ENCODE assay signal across 25 cellular contexts in genomic region chr1:22123901-22124404, GRCh38. TPM values are rescaled to one million over a fixed set of nuclear protein-coding genes. Genes with fewer than 3 reads are reported as not detected.
DNase-seq lines count a peak whose midpoint lies in the region; ATAC-seq and TF ChIP-seq lines count a peak whose summit lies in the region.
"Had no signal": no experiment of that assay in that cellular context is flagged by ENCODE, and none has a peak within 500 bp of the region (broad histone marks: within the 10 kb centered on the region; RNA-seq: fewer than 3 reads in every experiment).

No MANE protein-coding gene starts in this region.

- H3K36me3 ChIP-seq in CD4-positive, CD25-positive, alpha-beta regulatory T cell (ENCODE audit: control insufficient read depth, insufficient read depth, low read length) = peaks cover 4% of the 10 kb centered on the region
- H3K36me3 ChIP-seq in H7 (replicated peaks; ENCODE audit: control insufficient read depth, insufficient read depth, low read length) (no peaks in the 10 kb centered on the region), endodermal cell (ENCODE audit: control insufficient read depth, insufficient read depth, low read length) (peaks cover 18% of the 10 kb centered on the region), trophoblast cell (ENCODE audit: control insufficient read depth in 1 of 2, insufficient read depth in 2 of 2, low read length in 2 of 2) (peaks cover 23 to 26% of the 10 kb centered on the region in 2 experiments)

- H3K27ac ChIP-seq in CD4-positive, CD25-positive, alpha-beta regulatory T cell (ENCODE audit: insufficient read depth, low read length, poor library complexity, severe bottlenecking) = no peak overlapping the region
- no peak overlapping the region for H3K27ac ChIP-seq in endodermal cell (ENCODE audit: low read depth, low read length)
- no peak overlapping the region for H3K27ac ChIP-seq in trophoblast cell (ENCODE audit: low read depth, low read length)
- H3K27ac ChIP-seq: BLaER1 treated with 17β-estradiol and CSF1 and Interleukin-3, amounts not matched to agents 10 nM and 100 nM; KMS-11; Peyer's patch; SK-N-MC had no signal

- H2AFZ ChIP-seq in trophoblast cell (ENCODE audit: insufficient read depth, low read length, poor library complexity) = no peak overlapping the region

- no peak overlapping the region for H3K4me3 Mint-ChIP-seq in CD4-positive, CD25-positive, alpha-beta regulatory T cell
- H3K4me3 Mint-ChIP-seq in endodermal cell = no peak overlapping the region
- no peak overlapping the region for H3K4me3 Mint-ChIP-seq in CD14-positive monocyte
- H3K4me3 Mint-ChIP-seq: CD8-positive, alpha-beta memory T cell had no signal

- peak overlapping the region; percentile 12 for H2BK120ac ChIP-seq in trophoblast cell (ENCODE audit: insufficient read depth, low read length, poor library complexity)

- H3K9me3 ChIP-seq in CD4-positive, CD25-positive, alpha-beta regulatory T cell (ENCODE audit: control insufficient read depth in 2 of 2, low read length in 2 of 2) = no peaks in the 10 kb centered on the region
- H3K9me3 ChIP-seq in endodermal cell (ENCODE audit: control insufficient read depth, low read length) (no peaks in the 10 kb centered on the region), trophoblast cell (ENCODE audit: insufficient read depth, low read depth, low read length) (no peaks in the 10 kb centered on the region)
- H3K9me3 ChIP-seq: BLaER1 treated with 17β-estradiol and CSF1 and Interleukin-3, amounts not matched to agents 10 nM and 100 nM; Peyer's patch had no signal

- no peaks in the 10 kb centered on the region for H3K27me3 Mint-ChIP-seq in CD4-positive, CD25-positive, alpha-beta regulatory T cell
- no peaks in the 10 kb centered on the region for H3K27me3 Mint-ChIP-seq in endodermal cell (ENCODE audit: insufficient read depth)
- peaks cover 0 to 2% (median 1%) of the 10 kb centered on the region in 3 donors for H3K27me3 Mint-ChIP-seq in CD14-positive monocyte (ENCODE audit: low read depth in 3 of 3)
- H3K27me3 Mint-ChIP-seq: CD8-positive, alpha-beta memory T cell had no signal

- peak overlapping the region in 2 of 3 donors; percentile 52 to 71 for H3K27ac Mint-ChIP-seq in CD4-positive, CD25-positive, alpha-beta regulatory T cell
- H3K27ac Mint-ChIP-seq in endodermal cell = peak overlapping the region; percentile 73
- no peak overlapping the region for H3K27ac Mint-ChIP-seq in CD14-positive monocyte

- no peaks in the 10 kb centered on the region for H3K9me3 Mint-ChIP-seq in CD4-positive, CD25-positive, alpha-beta regulatory T cell
- H3K9me3 Mint-ChIP-seq in endodermal cell = no peaks in the 10 kb centered on the region
- peaks cover 0 to under 1% (median 0%) of the 10 kb centered on the region in 7 donors for H3K9me3 Mint-ChIP-seq in CD14-positive monocyte
- H3K9me3 Mint-ChIP-seq: CD8-positive, alpha-beta memory T cell had no signal

- H3K18ac ChIP-seq in trophoblast cell (ENCODE audit: low read length) = peak overlapping the region; percentile 25

- peaks cover 9% of the 10 kb centered on the region for H3K36me3 Mint-ChIP-seq in CD4-positive, CD25-positive, alpha-beta regulatory T cell
- peaks cover 6% of the 10 kb centered on the region for H3K36me3 Mint-ChIP-seq in endodermal cell (ENCODE audit: low read depth)
- H3K36me3 Mint-ChIP-seq in CD14-positive monocyte = peaks cover 13 to 17% of the 10 kb centered on the region in 2 donors

- H4K8ac ChIP-seq in trophoblast cell (ENCODE audit: low read depth, low read length) = no peak overlapping the region

- H2BK5ac ChIP-seq in trophoblast cell (ENCODE audit: low read depth, low read length, poor library complexity) = no peak overlapping the region

- H3K4ac ChIP-seq in trophoblast cell (ENCODE audit: low read depth, low read length) = no peak overlapping the region

- no peak overlapping the region for H4K12ac ChIP-seq in trophoblast cell (ENCODE audit: low read depth, low read length)

- no peak for DNase-seq in CD4-positive, CD25-positive, alpha-beta regulatory T cell
- DNase-seq in H7 (peak; percentile 47), endodermal cell (no peak), trophoblast cell (no peak), NK-92 (lab: John Stamatoyannopoulos, UW; ENCODE audit: unreplicated experiment) (no peak), GM13977 (ENCODE audit: low spot score) (no peak), CD14-positive monocyte (ENCODE audit: low spot score) (no peak)
- DNase-seq: AML-193, Calu3, DMS153, DND-41, GOT3, HCEC 1CT, IMR-90, MM.1S, NCI-H2029 treated with DMSO at 0.1 percent for 48 hours, NCI-H446 treated with DMSO at 0.1 percent for 48 hours, NCI-H526, Peyer's patch, SIG-M5 had no signal

- peak overlapping the region; percentile 21 for H3K14ac ChIP-seq in trophoblast cell (ENCODE audit: low read length)

- WGBS in endodermal cell (ENCODE audit: insufficient coverage in 1 of 2, insufficient read length in 1 of 2), 2 experiments = 90 to 96% methylated on average over 2 to 9 of the region's 9 CpGs
- no CpG with 5 or more reads among the region's 9 CpGs for WGBS in trophoblast cell (ENCODE audit: extremely low coverage, insufficient coverage, insufficient read length)

- no peak overlapping the region for H3K9ac ChIP-seq in endodermal cell (ENCODE audit: extremely low read depth, low read length, poor library complexity, severe bottlenecking)
- H3K9ac ChIP-seq in trophoblast cell (ENCODE audit: low read length) = no peak overlapping the region
- H3K9ac ChIP-seq: BLaER1 treated with 17β-estradiol and CSF1 and Interleukin-3, amounts not matched to agents 10 nM and 100 nM; KMS-11 had no signal

- peak overlapping the region; percentile 7 for H4K91ac ChIP-seq in trophoblast cell (ENCODE audit: low read depth, low read length)

- H3K79me2 ChIP-seq in trophoblast cell (ENCODE audit: control insufficient read depth, insufficient read depth, low read length, poor library complexity) = peaks cover 5% of the 10 kb centered on the region

- peaks cover 0 to 7% (median 4%) of the 10 kb centered on the region in 4 donors for H3K4me1 Mint-ChIP-seq in CD4-positive, CD25-positive, alpha-beta regulatory T cell
- H3K4me1 Mint-ChIP-seq in endodermal cell (peaks cover 25% of the 10 kb centered on the region), CD14-positive monocyte (peaks cover 12% of the 10 kb centered on the region)

- intact Hi-C loops in CD14-positive monocyte (cut with micrococcal nuclease) = loop anchor here in 1 of 2 donors (10.0 kb wide), 1 partner anchor 521 kb away; the partner anchor contains the start of gene C1QC

- H3K27me3 ChIP-seq in CD4-positive, CD25-positive, alpha-beta regulatory T cell (ENCODE audit: control insufficient read depth, insufficient read depth, low read length) = no peaks in the 10 kb centered on the region
- H3K27me3 ChIP-seq in H7 (ENCODE audit: control insufficient read depth, insufficient read depth, low read length) = no peaks in the 10 kb centered on the region
- H3K27me3 ChIP-seq in endodermal cell (ENCODE audit: control insufficient read depth, insufficient read depth, low read length, poor library complexity, severe bottlenecking) = no peaks in the 10 kb centered on the region
- H3K27me3 ChIP-seq in trophoblast cell (ENCODE audit: insufficient read depth, low read length) = no peaks in the 10 kb centered on the region
- H3K27me3 ChIP-seq: BLaER1 treated with 17β-estradiol and CSF1 and Interleukin-3, amounts not matched to agents 10 nM and 100 nM; Peyer's patch had no signal

- H2AK5ac ChIP-seq in trophoblast cell (ENCODE audit: low read length) = no peak overlapping the region

- in situ Hi-C loops in GM13977 (cut with MboI; ENCODE audit: low pct_unique_long_range_greater_than_20kb, low sequenced_read_pairs, unreplicated experiment) = loop anchor here (25.0 kb wide), 1 partner anchor 288 kb away; no protein-coding TSS in a partner anchor

- H3K23ac ChIP-seq in trophoblast cell (ENCODE audit: low read length) = no peak overlapping the region

- no peak for ATAC-seq in CD4-positive, CD25-positive, alpha-beta regulatory T cell (ENCODE audit: low read depth in 2 of 2)
- no peak for ATAC-seq in GM19035 (IDR thresholded peaks at IDR 0.05; ENCODE audit: unreplicated experiment)

- TF ChIP-seq CTCF in endodermal cell (conservative IDR thresholded peaks at IDR 0.05) (no peak), GM13977 (IDR thresholded peaks at IDR 0.05; ENCODE audit: extremely low read depth, insufficient read depth, missing control alignments) (no peak), CD14-positive monocyte (IDR thresholded peaks at IDR 0.05) (no peak)

- H3K79me1 ChIP-seq in trophoblast cell (ENCODE audit: low read length) = peaks cover 11% of the 10 kb centered on the region

- H2BK12ac ChIP-seq in trophoblast cell (ENCODE audit: low read length) = no peak overlapping the region

- no peaks in the 10 kb centered on the region for H3K4me1 ChIP-seq in CD4-positive, CD25-positive, alpha-beta regulatory T cell (ENCODE audit: control insufficient read depth, insufficient read depth, low read length, poor library complexity, severe bottlenecking)
- H3K4me1 ChIP-seq in endodermal cell (ENCODE audit: control insufficient read depth, insufficient read depth, low read length) (peaks cover 9% of the 10 kb centered on the region), trophoblast cell (ENCODE audit: control insufficient read depth in 1 of 2, insufficient read depth in 2 of 2, low read length in 2 of 2) (peaks cover 22 to 33% of the 10 kb centered on the region in 2 experiments)

- H3K4me3 ChIP-seq in CD4-positive, CD25-positive, alpha-beta regulatory T cell (ENCODE audit: low read depth, low read length) = no peak overlapping the region
- H3K4me3 ChIP-seq in H7 (ENCODE audit: insufficient read depth, low read depth, low read length) = no peak overlapping the region
- no peak overlapping the region for H3K4me3 ChIP-seq in endodermal cell (ENCODE audit: low read length)
- no peak overlapping the region for H3K4me3 ChIP-seq in trophoblast cell (ENCODE audit: low read depth, low read length)
- H3K4me3 ChIP-seq: BLaER1 treated with 17β-estradiol and CSF1 and Interleukin-3, amounts not matched to agents 10 nM and 100 nM; Peyer's patch; SK-N-MC had no signal

- no peak overlapping the region for H3K4me2 ChIP-seq in trophoblast cell (ENCODE audit: low read length)
- H3K4me2 ChIP-seq: BLaER1 treated with 17β-estradiol and CSF1 and Interleukin-3, amounts not matched to agents 10 nM and 100 nM; KMS-11 had no signal

RNA-seq across cellular contexts. Expression of gene WNT4, which starts 18.9 kb away (rescaled TPM):
- total RNA-seq in CD4-positive, CD25-positive, alpha-beta regulatory T cell = not detected
- under 1 TPM in 2 of 4 donors, not detected in 2; 0.06 to 0.13 TPM for polyA plus RNA-seq in CD4-positive, CD25-positive, alpha-beta regulatory T cell
- 0.33 and 0.94 TPM in 2 replicates for total RNA-seq in H7 (2014; rRNA removed; shearing (Covaris generic))
- total RNA-seq in endodermal cell = under 1 TPM in 1 of 2 donors, not detected in 1; 0.44 TPM
- polyA plus RNA-seq in endodermal cell (2013, experiment 1 of 2) = 9.7 TPM
- polyA plus RNA-seq in endodermal cell (2013, experiment 2 of 2) = 8.9 TPM
- polyA plus RNA-seq in trophoblast cell (2013) = 3.9 and 4.6 TPM in 2 replicates
- not detected for polyA plus RNA-seq in CD14-positive monocyte
- total RNA-seq: CD8-positive, alpha-beta memory T cell; IMR-90 had no signal
- polyA plus RNA-seq: IMR-90 had no signal

Comparison
In these comparisons a context has a peak if more than half of its experiments do, and no peak if none do; other contexts are left out.
1. H3K27ac Mint-ChIP-seq: peak in CD4-positive, CD25-positive, alpha-beta regulatory T cell (2 of 3) and endodermal cell (single experiment); none in CD14-positive monocyte (0 of 7).